In genomic region chrX:57929373-57929772, GRCh38 we compare ENCODE assay signal across 8 cellular contexts. TPM values are rescaled to one million over a fixed set of nuclear protein-coding genes. Genes with fewer than 3 reads are reported as not detected.
DNase-seq lines count a peak whose midpoint lies in the region; ATAC-seq, FAIRE-seq and TF ChIP-seq lines count a peak whose summit lies in the region.

No MANE protein-coding gene starts in this region.

- no peak overlapping the region for H3K27ac ChIP-seq in GM12878 (ENCODE audit: control insufficient read depth, insufficient read depth)

- POLR2A ChIA-PET in GM12878 (lab: Charles Lee): no interaction called here

- TF ChIP-seq POLR2A in GM12878 (IDR thresholded peaks at IDR 0.05; ENCODE audit: low read depth, low read length): no peak

- RAD21 ChIA-PET in GM12878 (lab: Charles Lee; ENCODE audit: unreplicated experiment): interaction anchor here (1.3 kb wide), 1 partner anchor 13 kb away, joined by 3 read pairs; no protein-coding TSS in a partner anchor

- SMC1A ChIA-PET in GM12878 (lab: Charles Lee; ENCODE audit: uncharacterized antibody, unreplicated experiment): no interaction called here

- no peak overlapping the region for H3K4me3 ChIP-seq in GM12878

- peak; percentile 46 to 55 (median 53); a peak in 5 of 6 replicates for TF ChIP-seq CTCF in GM12878 (IDR thresholded peaks at IDR 0.05 in 2 of 3, conservative IDR thresholded peaks at IDR 0.05 in 1 of 3; ENCODE audit: control insufficient read depth in 2 of 3, extremely low read depth in 1 of 3, insufficient read depth in 1 of 3, low read depth in 3 of 3, low read length in 3 of 3)

- H3K9ac ChIP-seq in GM12878 (ENCODE audit: control insufficient read depth, insufficient read depth, low read length): no peak overlapping the region

- CTCF ChIA-PET in GM12878 (lab: Yijun Ruan, JAX): interaction anchor here (1.3 to 1.5 kb wide), 2 partner anchors 107 to 109 kb away, joined by 5 read pairs; no protein-coding TSS in a partner anchor

- TF ChIP-seq RAD21 in Ishikawa (IDR thresholded peaks at IDR 0.05; ENCODE audit: low read depth) (peak; percentile 49), GM12878 (IDR thresholded peaks at IDR 0.05; ENCODE audit: insufficient read depth, low read depth, low read length) (peak; percentile 51)

- no peaks in the 10 kb centered on the region for H3K9me3 ChIP-seq in GM12878 (replicated peaks; ENCODE audit: control insufficient read depth, insufficient read depth, low read length)

- intact Hi-C loops in GM12878 (cut with micrococcal nuclease; ENCODE audit: unreplicated experiment): loop anchor here (1.0 to 5.0 kb wide), 2 partner anchors 107 to 1127 kb away; no protein-coding TSS in a partner anchor

- no peak overlapping the region for H3K4me2 ChIP-seq in GM12878 (ENCODE audit: control insufficient read depth, insufficient read depth)

- BruUV-seq in GM12878 (replicated peaks; lab: Mats Ljungman, UMichigan): no TSS peak

- H3K27me3 ChIP-seq in GM12878 (replicated peaks in 1 of 2; ENCODE audit: control insufficient read depth in 2 of 2, insufficient read depth in 2 of 2, low read length in 1 of 2): no peaks in the 10 kb centered on the region

- no peaks in the 10 kb centered on the region for H3K36me3 ChIP-seq in GM12878 (ENCODE audit: control insufficient read depth in 2 of 2, insufficient read depth in 2 of 2, low read length in 1 of 2)

- in situ Hi-C loops in G401 (cut with HindIII; ENCODE audit: low sequenced_read_pairs): no loop called here
- in situ Hi-C loops in GM12878 (cut with MboI): loop anchor here (25.0 kb wide), 1 partner anchor 108 kb away; no protein-coding TSS in a partner anchor

- no peak for FAIRE-seq in GM12878 (lab: Jason Lieb, UNC)

- H2AFZ ChIP-seq in GM12878 (ENCODE audit: control insufficient read depth, low read depth, low read length): no peak overlapping the region

- H3K79me2 ChIP-seq in GM12878 (ENCODE audit: control insufficient read depth, insufficient read depth, low read length): no peaks in the 10 kb centered on the region

- H3K4me1 ChIP-seq in GM12878 (ENCODE audit: control insufficient read depth, insufficient read depth, low read length): no peaks in the 10 kb centered on the region

- DNase-seq in G401 (ENCODE audit: low spot score) (peak; percentile 37), GM12878 (ENCODE audit: low read depth, low spot score) (no peak), myocyte (ENCODE audit: low read depth) (peak; percentile 58)

- no peaks in the 10 kb centered on the region for H4K20me1 ChIP-seq in GM12878 (ENCODE audit: control insufficient read depth, insufficient read depth)

- TF ChIP-seq EP300 in Ishikawa (IDR thresholded peaks at IDR 0.05; ENCODE audit: borderline replicate concordance) (no peak), GM12878 (IDR thresholded peaks at IDR 0.05; ENCODE audit: borderline replicate concordance in 1 of 2, control insufficient read depth in 1 of 2, low read depth in 2 of 2, low read length in 2 of 2) (no peak)

- ATAC-seq in GM12878 (peak; percentile 68), GM21423 (IDR thresholded peaks at IDR 0.05; ENCODE audit: unreplicated experiment) (no peak), HG02642 (IDR thresholded peaks at IDR 0.05; ENCODE audit: poor library complexity, unreplicated experiment) (no peak), HG03571 (IDR thresholded peaks at IDR 0.05; ENCODE audit: unreplicated experiment) (no peak), GM21786 (IDR thresholded peaks at IDR 0.05; ENCODE audit: unreplicated experiment) (no peak)

TF ChIP-seq in Ishikawa, 13 proteins besides CTCF, POLR2A, EP300 and RAD21 (continues in another document):
- TF ChIP-seq FOXM1 (IDR thresholded peaks at IDR 0.05; ENCODE audit: borderline replicate concordance, low read depth) (no peak), CEBPB (IDR thresholded peaks at IDR 0.05) (no peak), TCF12 (IDR thresholded peaks at IDR 0.05; ENCODE audit: low read depth) (no peak), EGR1 (IDR thresholded peaks at IDR 0.05) (no peak), YY1 (IDR thresholded peaks at IDR 0.05; ENCODE audit: low read depth) (no peak), REST (IDR thresholded peaks at IDR 0.05; ENCODE audit: low read depth) (no peak), TEAD4 (IDR thresholded peaks at IDR 0.05) (no peak), NFIC (IDR thresholded peaks at IDR 0.05) (no peak), CREB1 (IDR thresholded peaks at IDR 0.05; ENCODE audit: low read depth) (no peak)

TF ChIP-seq in GM12878, 131 proteins besides CTCF, POLR2A, EP300 and RAD21:
- no peak for TF ChIP-seq E4F1 (IDR thresholded peaks at IDR 0.05; ENCODE audit: borderline replicate concordance, partially characterized antibody)
- no peak for TF ChIP-seq BRCA1 (IDR thresholded peaks at IDR 0.05; ENCODE audit: low read depth, low read length)
- peak; percentile 38; the same call in 1 of the 2 replicates for TF ChIP-seq SMC3 (IDR thresholded peaks at IDR 0.05; ENCODE audit: borderline replicate concordance, low read length)
- no peak for TF ChIP-seq CEBPZ (IDR thresholded peaks at IDR 0.05; ENCODE audit: low read depth, low read length)
- TF ChIP-seq NR2C1 (IDR thresholded peaks at IDR 0.05): no peak
- TF ChIP-seq CHD2 (IDR thresholded peaks at IDR 0.05; ENCODE audit: borderline replicate concordance, low read depth, low read length): no peak
- TF ChIP-seq CHD4 (IDR thresholded peaks at IDR 0.05): no peak
- TF ChIP-seq SIX5 (IDR thresholded peaks at IDR 0.05; ENCODE audit: low read depth, low read length, severe bottlenecking): no peak

RNA-seq across cellular contexts. Expression of gene ZXDA, which starts 19.1 kb away (rescaled TPM):
- total RNA-seq in G401 (2014; rRNA removed; shearing (Covaris generic)): 3.7 and 4.9 TPM in 2 replicates
- total RNA-seq in GM12878 (2013; cell fraction: nucleolus; rRNA removed): 4.4 and 4.5 TPM in 2 replicates
- total RNA-seq in GM12878 (2014; rRNA removed) (2.8 and 2.9 TPM in 2 replicates), GM12878 (2014; rRNA removed; fragmentation: Illumina TruSeq; extraction: Trizol) (1.7 and 2.1 TPM in 2 replicates), GM12878 (2021) (2.2 and 2.5 TPM in 2 replicates), myocyte (6.4 and 6.5 TPM in 2 replicates)
- 0.88 TPM for polyA plus RNA-seq in GM12878 (2011; ENCODE audit: low read depth)
- polyA plus RNA-seq in GM12878 (2011; rRNA removed) (0.33 and 0.46 TPM in 2 replicates), GM12878 (2014; fragmentation: Illumina TruSeq; extraction: Trizol) (1.3 and 1.7 TPM in 2 replicates), GM12878 (2014; fragmentation: Nextera tagmentation; extraction: Ambion mirVana) (under 1 TPM; 0.10 to 0.13 TPM), GM12878 (2014; rRNA removed) (0.88 and 1.3 TPM in 2 replicates), GM12878 (2016; fragmentation: Nextera tagmentation; extraction: Ambion mirVana) (under 1 TPM; 0.69 to 0.72 TPM)
- 0.40 and 0.42 TPM in 2 replicates for polyA plus RNA-seq in GM12878 (2011; cell fraction: cytosol; rRNA removed)
- 0.42 and 0.45 TPM in 2 replicates for polyA plus RNA-seq in GM12878 (2011; cell fraction: nucleus; rRNA removed)
- polyA plus RNA-seq in GM12878 (2012): 0.97 and 1.5 TPM in 2 replicates
- 0.80 and 1.2 TPM in 2 replicates for polyA minus RNA-seq in GM12878 (2011; rRNA and poly(A)+ RNA removed)
- 0.80 and 1.0 TPM in 2 replicates for polyA minus RNA-seq in GM12878 (2011; cell fraction: cytosol; rRNA and poly(A)+ RNA removed)
- 1.5 and 2.3 TPM in 2 replicates for polyA minus RNA-seq in GM12878 (2011; cell fraction: nucleus; rRNA and poly(A)+ RNA removed)
- polyA plus RNA-seq in myocyte (2012): 2.1 TPM
